11 cellular contexts compared by ENCODE assay signal in the genomic region with DNA sequence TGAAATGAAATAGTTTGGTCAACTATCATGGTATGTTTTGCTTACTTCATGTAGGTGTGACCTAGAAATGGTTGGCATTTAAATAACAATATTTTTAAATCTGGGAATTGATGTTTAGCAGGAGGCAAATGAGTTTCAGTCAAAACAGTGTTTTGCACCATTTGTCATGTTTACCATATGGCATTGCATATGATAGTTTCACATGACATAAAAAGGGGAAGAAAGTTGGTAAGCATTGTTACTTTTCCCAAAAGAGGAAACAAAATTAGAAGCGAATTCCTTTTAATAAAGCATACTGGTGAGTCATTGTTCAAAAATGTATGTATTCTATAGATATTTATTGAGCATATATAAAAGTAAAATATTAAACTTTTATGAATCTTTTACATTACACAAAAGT. TPM values are rescaled to one million over a fixed set of nuclear protein-coding genes. Genes with fewer than 3 reads are reported as not detected.
DNase-seq lines count a peak whose midpoint lies in the region; ATAC-seq, FAIRE-seq and TF ChIP-seq lines count a peak whose summit lies in the region.
"Had no signal": no experiment of that assay in that cellular context is flagged by ENCODE, and none has a peak within 500 bp of the region (broad histone marks: within the 10 kb centered on the region; RNA-seq: fewer than 3 reads in every experiment).

No MANE protein-coding gene starts in this region.

- peaks cover 68% of the 10 kb centered on the region for H3K4me1 Mint-ChIP-seq in stimulated activated naive CD8-positive, alpha-beta T cell treated with anti-CD3 and anti-CD28 coated beads, Interleukin-15, Interleukin-2, amounts not matched to agents 100 ng/mL and 50 ng/mL, for 24 hours (ENCODE audit: low read depth)
- H3K4me1 Mint-ChIP-seq in activated T-helper 2 cell treated with anti-CD3 and anti-CD28 coated beads, Interferon-gamma antibody, Interleukin-2, Interleukin-4, amounts not matched to agents 10 μg/mL and 5 μg/mL and 100 μg/mL, durations not matched to agents 14 hours and 24 hours and 36 hours (ENCODE audit: low read depth), result peaks cover 54% of the 10 kb centered on the region

- DNase-seq in stimulated activated naive CD8-positive, alpha-beta T cell treated with anti-CD3 and anti-CD28 coated beads, Interleukin-15, Interleukin-2, amounts not matched to agents 100 U/mL and 50 U/mL, for 24 hours, result no peak
- DNase-seq in activated T-helper 2 cell treated with anti-CD3 and anti-CD28 coated beads, Interferon-gamma antibody, Interleukin-2, Interleukin-4, amounts not matched to agents 10 μg/mL and 5 μg/mL and 100 μg/mL, durations not matched to agents 14 hours and 24 hours and 36 hours (ENCODE audit: low spot score), result no peak
- DNase-seq in medulla oblongata (ENCODE audit: extremely low spot score) (peak; percentile 61), RCC 7860 (ENCODE audit: low spot score) (no peak), D721Med (ENCODE audit: insufficient read length, low spot score) (no peak), cerebellar cortex (ENCODE audit: low spot score) (no peak)
- no peak for DNase-seq in activated effector memory CD4-positive, alpha-beta T cell treated with Interleukin-2 at 50 U/mL for 16 hours
- DNase-seq: islet precursor cell had no signal

- no peak overlapping the region for H3K27ac Mint-ChIP-seq in stimulated activated naive CD8-positive, alpha-beta T cell treated with anti-CD3 and anti-CD28 coated beads, Interleukin-15, Interleukin-2, amounts not matched to agents 100 ng/mL and 50 ng/mL, for 24 hours
- H3K27ac Mint-ChIP-seq in activated T-helper 2 cell treated with anti-CD3 and anti-CD28 coated beads, Interferon-gamma antibody, Interleukin-2, Interleukin-4, amounts not matched to agents 10 μg/mL and 5 μg/mL and 100 μg/mL, durations not matched to agents 14 hours and 24 hours and 36 hours, result no peak overlapping the region

- intact Hi-C loops in activated T-helper 2 cell treated with anti-CD3 and anti-CD28 coated beads, Interferon-gamma antibody, Interleukin-2, Interleukin-4, amounts not matched to agents 10 μg/mL and 5 μg/mL and 100 μg/mL, durations not matched to agents 14 hours and 24 hours and 36 hours (cut with micrococcal nuclease), result no loop called here

- no peak for ATAC-seq in stimulated activated naive CD8-positive, alpha-beta T cell treated with anti-CD3 and anti-CD28 coated beads, Interleukin-15, Interleukin-2, amounts not matched to agents 100 U/mL and 50 U/mL, for 24 hours
- ATAC-seq: Right ventricle myocardium inferior had no signal

- no peaks in the 10 kb centered on the region for H3K9me3 Mint-ChIP-seq in stimulated activated naive CD8-positive, alpha-beta T cell treated with anti-CD3 and anti-CD28 coated beads, Interleukin-15, Interleukin-2, amounts not matched to agents 100 ng/mL and 50 ng/mL, for 24 hours
- peaks cover 5% of the 10 kb centered on the region for H3K9me3 Mint-ChIP-seq in activated T-helper 2 cell treated with anti-CD3 and anti-CD28 coated beads, Interferon-gamma antibody, Interleukin-2, Interleukin-4, amounts not matched to agents 10 μg/mL and 5 μg/mL and 100 μg/mL, durations not matched to agents 14 hours and 24 hours and 36 hours

- H3K4me3 Mint-ChIP-seq in stimulated activated naive CD8-positive, alpha-beta T cell treated with anti-CD3 and anti-CD28 coated beads, Interleukin-15, Interleukin-2, amounts not matched to agents 100 ng/mL and 50 ng/mL, for 24 hours, result peak overlapping the region; percentile 7
- peak overlapping the region; percentile 17 for H3K4me3 Mint-ChIP-seq in activated T-helper 2 cell treated with anti-CD3 and anti-CD28 coated beads, Interferon-gamma antibody, Interleukin-2, Interleukin-4, amounts not matched to agents 10 μg/mL and 5 μg/mL and 100 μg/mL, durations not matched to agents 14 hours and 24 hours and 36 hours (ENCODE audit: low read depth)

- no peak for TF ChIP-seq CTCF in D721Med (IDR thresholded peaks at IDR 0.05; ENCODE audit: insufficient read depth, missing control alignments)

- peaks cover 6% of the 10 kb centered on the region for H3K36me3 Mint-ChIP-seq in stimulated activated naive CD8-positive, alpha-beta T cell treated with anti-CD3 and anti-CD28 coated beads, Interleukin-15, Interleukin-2, amounts not matched to agents 100 ng/mL and 50 ng/mL, for 24 hours (ENCODE audit: low read depth)
- peaks cover 31% of the 10 kb centered on the region for H3K36me3 Mint-ChIP-seq in activated T-helper 2 cell treated with anti-CD3 and anti-CD28 coated beads, Interferon-gamma antibody, Interleukin-2, Interleukin-4, amounts not matched to agents 10 μg/mL and 5 μg/mL and 100 μg/mL, durations not matched to agents 14 hours and 24 hours and 36 hours (ENCODE audit: low read depth)

- FAIRE-seq in RCC 7860 (lab: Jason Lieb, UNC), result no peak
- no peak for FAIRE-seq in D721Med (lab: Jason Lieb, UNC)

- no peaks in the 10 kb centered on the region for H3K27me3 Mint-ChIP-seq in stimulated activated naive CD8-positive, alpha-beta T cell treated with anti-CD3 and anti-CD28 coated beads, Interleukin-15, Interleukin-2, amounts not matched to agents 100 ng/mL and 50 ng/mL, for 24 hours
- H3K27me3 Mint-ChIP-seq in activated T-helper 2 cell treated with anti-CD3 and anti-CD28 coated beads, Interferon-gamma antibody, Interleukin-2, Interleukin-4, amounts not matched to agents 10 μg/mL and 5 μg/mL and 100 μg/mL, durations not matched to agents 14 hours and 24 hours and 36 hours (ENCODE audit: low read depth), result no peaks in the 10 kb centered on the region

RNA-seq across cellular contexts. Expression of a gene that starts 2.3 kb away (rescaled TPM):
- total RNA-seq in activated T-helper 2 cell treated with anti-CD3 and anti-CD28 coated beads, Interferon-gamma antibody, Interleukin-2, Interleukin-4, amounts not matched to agents 10 μg/mL and 5 μg/mL and 100 μg/mL, durations not matched to agents 14 hours and 24 hours and 36 hours, result 33.5 and 39.6 TPM in 2 replicates

RNA-seq across cellular contexts. Expression of a gene that starts 23.0 kb away (rescaled TPM):
- total RNA-seq in activated T-helper 2 cell treated with anti-CD3 and anti-CD28 coated beads, Interferon-gamma antibody, Interleukin-2, Interleukin-4, amounts not matched to agents 10 μg/mL and 5 μg/mL and 100 μg/mL, durations not matched to agents 14 hours and 24 hours and 36 hours, result not detected in 2 replicates
- total RNA-seq: HT1080, Right ventricle myocardium inferior had no signal
